12 cellular contexts compared by ENCODE assay signal in the genomic region with DNA sequence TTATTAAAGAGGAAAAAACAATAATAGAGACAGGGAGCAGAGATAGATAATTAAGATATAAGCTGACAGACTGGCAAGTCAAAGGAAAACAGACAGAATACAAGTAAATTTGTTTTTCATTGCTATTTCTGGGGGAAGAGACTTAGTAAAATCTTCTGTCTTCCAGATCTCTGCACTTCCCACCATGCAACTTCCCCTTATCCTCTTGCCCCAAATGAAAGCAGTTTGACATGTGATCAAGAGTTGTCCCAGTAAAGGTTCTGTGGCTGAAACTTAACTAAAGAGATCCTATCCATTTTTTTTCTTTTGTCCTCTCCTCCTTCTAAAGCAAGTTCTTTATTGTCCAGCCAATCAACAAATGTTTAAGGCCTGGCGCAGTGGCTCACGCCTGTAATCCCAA. TPM values are rescaled to one million over a fixed set of nuclear protein-coding genes. Genes with fewer than 3 reads are reported as not detected.
DNase-seq lines count a peak whose midpoint lies in the region; ATAC-seq, FAIRE-seq and TF ChIP-seq lines count a peak whose summit lies in the region.
"Had no signal": no experiment of that assay in that cellular context is flagged by ENCODE, and none has a peak within 500 bp of the region (broad histone marks: within the 10 kb centered on the region; RNA-seq: fewer than 3 reads in every experiment).

No MANE protein-coding gene starts in this region.

- no peak for DNase-seq in activated CD4-positive, alpha-beta memory T cell treated with anti-CD3 and anti-CD28 coated beads for 36 hours
- no peak for DNase-seq in activated CD4-positive, alpha-beta memory T cell treated with anti-CD3 and anti-CD28 coated beads, Interleukin-2, amount 10 ng/mL, durations not matched to agents 7 days and 5 days
- DNase-seq in mesenchymal stem cell = no peak
- DNase-seq in thyroid gland = no peak
- DNase-seq in hippocampal formation (lab: John Stamatoyannopoulos, UW) = no peak
- DNase-seq in RCC 7860 (ENCODE audit: low spot score) = no peak
- DNase-seq: activated CD8-positive, alpha-beta memory T cell treated with anti-CD3 and anti-CD28 coated beads, Interleukin-2, amount 50 U/mL, for 4 hours; aorta; NCI-H2107 had no signal

- no peak for TF ChIP-seq POLR2A in thyroid gland (IDR thresholded peaks at IDR 0.05)

- H3K4me1 Mint-ChIP-seq in activated CD4-positive, alpha-beta memory T cell treated with anti-CD3 and anti-CD28 coated beads for 36 hours (ENCODE audit: low read depth) = peaks cover 29% of the 10 kb centered on the region
- H3K4me1 Mint-ChIP-seq in activated CD4-positive, alpha-beta memory T cell treated with anti-CD3 and anti-CD28 coated beads, Interleukin-2, amount 10 ng/mL, durations not matched to agents 7 days and 5 days = peaks cover 34% of the 10 kb centered on the region
- H3K4me1 Mint-ChIP-seq in activated T-helper 17 cell treated with anti-CD3 and anti-CD28 coated beads, Interleukin-2, amount 50 U/mL, for 72 hours = peaks cover 20% of the 10 kb centered on the region

- 94% methylated on average over 2 of the region's 2 CpGs for whole genome bisulfite sequencing in mesenchymal stem cell
- 87 to 92% methylated on average over 2 of the region's 2 CpGs for WGBS in thyroid gland, 2 donors

- H3K27ac ChIP-seq in mesenchymal stem cell (ENCODE audit: low read length, poor library complexity, severe bottlenecking) (no peak overlapping the region), thyroid gland (peak overlapping the region; percentile 61 to 99 (median 98))

- no peaks in the 10 kb centered on the region for H3K9me3 Mint-ChIP-seq in activated CD4-positive, alpha-beta memory T cell treated with anti-CD3 and anti-CD28 coated beads for 36 hours
- no peaks in the 10 kb centered on the region for H3K9me3 Mint-ChIP-seq in activated CD4-positive, alpha-beta memory T cell treated with anti-CD3 and anti-CD28 coated beads, Interleukin-2, amount 10 ng/mL, durations not matched to agents 7 days and 5 days
- no peaks in the 10 kb centered on the region for H3K9me3 Mint-ChIP-seq in activated T-helper 17 cell treated with anti-CD3 and anti-CD28 coated beads, Interleukin-2, amount 50 U/mL, for 72 hours

- no peak overlapping the region for H3K18ac ChIP-seq in mesenchymal stem cell (ENCODE audit: low read depth in 1 of 2, low read length in 2 of 2)

- H3K36me3 Mint-ChIP-seq in activated CD4-positive, alpha-beta memory T cell treated with anti-CD3 and anti-CD28 coated beads for 36 hours = peaks cover 11% of the 10 kb centered on the region
- H3K36me3 Mint-ChIP-seq in activated CD4-positive, alpha-beta memory T cell treated with anti-CD3 and anti-CD28 coated beads, Interleukin-2, amount 10 ng/mL, durations not matched to agents 7 days and 5 days (ENCODE audit: low read depth) = peaks cover 21% of the 10 kb centered on the region
- peaks cover 42% of the 10 kb centered on the region for H3K36me3 Mint-ChIP-seq in activated T-helper 17 cell treated with anti-CD3 and anti-CD28 coated beads, Interleukin-2, amount 50 U/mL, for 72 hours (ENCODE audit: low read depth)

- no peak overlapping the region for H3K4me3 ChIP-seq in mesenchymal stem cell (ENCODE audit: insufficient read depth in 1 of 2, low read depth in 1 of 2, low read length in 2 of 2)
- no peak overlapping the region for H3K4me3 ChIP-seq in thyroid gland (replicated peaks in 1 of 3)

- no peak for FAIRE-seq in RCC 7860 (lab: Jason Lieb, UNC)

- no peak overlapping the region for H3K4ac ChIP-seq in mesenchymal stem cell (ENCODE audit: low read depth in 1 of 2, low read length in 2 of 2)

- H3K4me1 ChIP-seq in mesenchymal stem cell (ENCODE audit: control insufficient read depth, insufficient read depth, low read depth, low read length) (peaks cover 8% of the 10 kb centered on the region), thyroid gland (peaks cover 4 to 16% of the 10 kb centered on the region in 2 donors)

- POLR2A ChIA-PET in activated CD4-positive, alpha-beta memory T cell treated with anti-CD3 and anti-CD28 coated beads for 36 hours (lab: Charles Lee) = interaction anchor here (0.7 to 3.7 kb wide), 13 partner anchors 9 to 119 kb away, joined by 3 to 37 read pairs (median 6); partner anchors contain the start of genes CD4, CDCA3, PTMS and SPSB2
- POLR2A ChIA-PET in activated CD4-positive, alpha-beta memory T cell treated with anti-CD3 and anti-CD28 coated beads, Interleukin-2, amount 10 ng/mL, durations not matched to agents 7 days and 5 days (lab: Charles Lee) = interaction anchor here (0.6 to 4.2 kb wide), 16 partner anchors 9 to 118 kb away, joined by 3 to 73 read pairs (median 15); partner anchors contain the start of genes CD4, CDCA3, COPS7A and GPR162

- H3K27me3 Mint-ChIP-seq in activated CD4-positive, alpha-beta memory T cell treated with anti-CD3 and anti-CD28 coated beads for 36 hours = no peaks in the 10 kb centered on the region
- H3K27me3 Mint-ChIP-seq in activated CD4-positive, alpha-beta memory T cell treated with anti-CD3 and anti-CD28 coated beads, Interleukin-2, amount 10 ng/mL, durations not matched to agents 7 days and 5 days = peaks cover 9% of the 10 kb centered on the region
- H3K27me3 Mint-ChIP-seq in activated T-helper 17 cell treated with anti-CD3 and anti-CD28 coated beads, Interleukin-2, amount 50 U/mL, for 72 hours = no peaks in the 10 kb centered on the region

- no peak for ATAC-seq in activated T-helper 17 cell treated with anti-CD3 and anti-CD28 coated beads, Interleukin-2, amount 50 U/mL, for 72 hours (replicated peaks)
- ATAC-seq in GM21528 (IDR thresholded peaks at IDR 0.05; ENCODE audit: low FRiP score, unreplicated experiment) = no peak

- no peak overlapping the region for H4K8ac ChIP-seq in mesenchymal stem cell (ENCODE audit: low read length)

- no peak overlapping the region for H3K14ac ChIP-seq in mesenchymal stem cell (ENCODE audit: low read length in 2 of 2)

- H2BK15ac ChIP-seq in mesenchymal stem cell (ENCODE audit: low read depth, poor library complexity, severe bottlenecking) = no peak overlapping the region

- no peak overlapping the region for H2BK12ac ChIP-seq in mesenchymal stem cell (ENCODE audit: low read length in 2 of 2)

- H3K23ac ChIP-seq in mesenchymal stem cell (ENCODE audit: low read length in 2 of 2) = no peak overlapping the region

- peaks cover 21 to 26% of the 10 kb centered on the region in 2 experiments for H3K36me3 ChIP-seq in mesenchymal stem cell (ENCODE audit: control insufficient read depth in 1 of 2, insufficient read depth in 2 of 2, low read depth in 1 of 2, low read length in 2 of 2)
- peaks cover 16 to 18% of the 10 kb centered on the region in 2 donors for H3K36me3 ChIP-seq in thyroid gland

- CTCF ChIA-PET in activated CD4-positive, alpha-beta memory T cell treated with anti-CD3 and anti-CD28 coated beads for 36 hours (lab: Charles Lee) = interaction anchor here (0.7 to 5.9 kb wide), 29 partner anchors 8 to 200 kb away, joined by 3 to 91 read pairs (median 11); partner anchors contain the start of genes CD4, CDCA3, COPS7A and GPR162
- CTCF ChIA-PET in activated CD4-positive, alpha-beta memory T cell treated with anti-CD3 and anti-CD28 coated beads, Interleukin-2, amount 10 ng/mL, durations not matched to agents 7 days and 5 days (lab: Charles Lee) = interaction anchor here (0.7 to 6.1 kb wide), 27 partner anchors 8 to 177 kb away, joined by 3 to 78 read pairs (median 13); partner anchors contain the start of genes CD4, CDCA3, COPS7A and LAG3

- no peak overlapping the region for H3K4me2 ChIP-seq in mesenchymal stem cell (ENCODE audit: low read length, poor library complexity, severe bottlenecking)

- no peak overlapping the region for H4K91ac ChIP-seq in mesenchymal stem cell (ENCODE audit: low read length)

- peak overlapping the region; percentile 66 for H3K9ac ChIP-seq in mesenchymal stem cell (ENCODE audit: low read length)

- H2BK5ac ChIP-seq in mesenchymal stem cell (ENCODE audit: low read depth, low read length, poor library complexity, severe bottlenecking) = no peak overlapping the region

- intact Hi-C loops in activated CD4-positive, alpha-beta memory T cell treated with anti-CD3 and anti-CD28 coated beads for 36 hours (cut with micrococcal nuclease) = no loop called here
- intact Hi-C loops in thyroid gland (cut with DNase I) = loop anchor here (2.0 kb wide), 1 partner anchor 24 kb away; no protein-coding TSS in a partner anchor

- H2AFZ ChIP-seq in mesenchymal stem cell (ENCODE audit: low read depth, low read length) = no peak overlapping the region

- H3K9me3 ChIP-seq in mesenchymal stem cell (ENCODE audit: control insufficient read depth, low read length) = no peaks in the 10 kb centered on the region
- H3K9me3 ChIP-seq in thyroid gland = no peaks in the 10 kb centered on the region

- H3K4me3 Mint-ChIP-seq in activated CD4-positive, alpha-beta memory T cell treated with anti-CD3 and anti-CD28 coated beads for 36 hours = no peak overlapping the region
- H3K4me3 Mint-ChIP-seq in activated CD4-positive, alpha-beta memory T cell treated with anti-CD3 and anti-CD28 coated beads, Interleukin-2, amount 10 ng/mL, durations not matched to agents 7 days and 5 days = no peak overlapping the region
- peak overlapping the region; percentile 91 for H3K4me3 Mint-ChIP-seq in activated T-helper 17 cell treated with anti-CD3 and anti-CD28 coated beads, Interleukin-2, amount 50 U/mL, for 72 hours

- H2AK5ac ChIP-seq in mesenchymal stem cell (ENCODE audit: low read length, severe bottlenecking) = no peak overlapping the region

- peak overlapping the region; percentile 10 for H3K27ac Mint-ChIP-seq in activated CD4-positive, alpha-beta memory T cell treated with anti-CD3 and anti-CD28 coated beads for 36 hours
- H3K27ac Mint-ChIP-seq in activated CD4-positive, alpha-beta memory T cell treated with anti-CD3 and anti-CD28 coated beads, Interleukin-2, amount 10 ng/mL, durations not matched to agents 7 days and 5 days = no peak overlapping the region
- H3K27ac Mint-ChIP-seq in activated T-helper 17 cell treated with anti-CD3 and anti-CD28 coated beads, Interleukin-2, amount 50 U/mL, for 72 hours = no peak overlapping the region

- no peak overlapping the region for H2BK120ac ChIP-seq in mesenchymal stem cell (ENCODE audit: low read depth, low read length)

- H3K27me3 ChIP-seq in mesenchymal stem cell (ENCODE audit: control insufficient read depth in 1 of 2, insufficient read depth in 1 of 2, low read length in 2 of 2) = no peaks in the 10 kb centered on the region
- H3K27me3 ChIP-seq in thyroid gland = no peaks in the 10 kb centered on the region

- peaks cover 10% of the 10 kb centered on the region for H3K79me1 ChIP-seq in mesenchymal stem cell (replicated peaks; ENCODE audit: low read length, poor library complexity, severe bottlenecking)

- TF ChIP-seq CTCF in thyroid gland (IDR thresholded peaks at IDR 0.05) = no peak

RNA-seq across cellular contexts. Expression of gene MLF2, which starts 1.5 kb away (rescaled TPM):
- 100 to 1,000 TPM; 140 to 141 TPM for total RNA-seq in activated CD4-positive, alpha-beta memory T cell treated with anti-CD3 and anti-CD28 coated beads for 36 hours
- total RNA-seq in activated CD4-positive, alpha-beta memory T cell treated with anti-CD3 and anti-CD28 coated beads, Interleukin-2, amount 10 ng/mL, durations not matched to agents 7 days and 5 days = 100 to 1,000 TPM; 101 to 108 TPM
- 100 to 1,000 TPM; 132 to 279 TPM for total RNA-seq in activated T-helper 17 cell treated with anti-CD3 and anti-CD28 coated beads, Interleukin-2, amount 50 U/mL, for 72 hours
- polyA plus RNA-seq in mesenchymal stem cell (2013, experiment 1 of 2) = 221 TPM
- 224 TPM for polyA plus RNA-seq in mesenchymal stem cell (2013, experiment 2 of 2)
- total RNA-seq in thyroid gland = 100 to 1,000 TPM; 110 to 253 (median 196) TPM

RNA-seq across cellular contexts. Expression of gene PTMS, which starts 11.8 kb away (rescaled TPM):
- total RNA-seq in activated CD4-positive, alpha-beta memory T cell treated with anti-CD3 and anti-CD28 coated beads for 36 hours = 100 to 1,000 TPM; 104 to 109 TPM
- 10 to 100 TPM; 47.0 to 49.6 TPM for total RNA-seq in activated CD4-positive, alpha-beta memory T cell treated with anti-CD3 and anti-CD28 coated beads, Interleukin-2, amount 10 ng/mL, durations not matched to agents 7 days and 5 days
- total RNA-seq in activated T-helper 17 cell treated with anti-CD3 and anti-CD28 coated beads, Interleukin-2, amount 50 U/mL, for 72 hours = 100 to 1,000 TPM in 1 of 2 donors, 10 to 100 TPM in 1; 71.3 to 161 TPM
- polyA plus RNA-seq in mesenchymal stem cell (2013, experiment 1 of 2) = 525 TPM
- polyA plus RNA-seq in mesenchymal stem cell (2013, experiment 2 of 2) = 500 TPM
- total RNA-seq in thyroid gland = 100 to 1,000 TPM in 2 of 4 donors, 10 to 100 TPM in 2; 60.0 to 186 (median 103) TPM

RNA-seq across cellular contexts. Expression of gene LAG3, which starts 17.9 kb away (rescaled TPM):
- 100 to 1,000 TPM; 169 to 172 TPM for total RNA-seq in activated CD4-positive, alpha-beta memory T cell treated with anti-CD3 and anti-CD28 coated beads for 36 hours
- 10 to 100 TPM; 91.9 TPM for total RNA-seq in activated CD4-positive, alpha-beta memory T cell treated with anti-CD3 and anti-CD28 coated beads, Interleukin-2, amount 10 ng/mL, durations not matched to agents 7 days and 5 days
- total RNA-seq in activated T-helper 17 cell treated with anti-CD3 and anti-CD28 coated beads, Interleukin-2, amount 50 U/mL, for 72 hours = 100 to 1,000 TPM in 1 of 2 donors, 10 to 100 TPM in 1; 45.6 to 206 TPM
- polyA plus RNA-seq in mesenchymal stem cell (2013, experiment 1 of 2) = 0.23 TPM
- 0.23 TPM for polyA plus RNA-seq in mesenchymal stem cell (2013, experiment 2 of 2)
- total RNA-seq in thyroid gland = under 1 TPM in 1 of 4 donors, not detected in 3; 0.13 TPM

RNA-seq across cellular contexts. Expression of gene COPS7A, which starts 30.6 kb away (rescaled TPM):
- 10 to 100 TPM; 37.6 to 39.4 TPM for total RNA-seq in activated CD4-positive, alpha-beta memory T cell treated with anti-CD3 and anti-CD28 coated beads for 36 hours
- 10 to 100 TPM; 28.4 to 29.0 TPM for total RNA-seq in activated CD4-positive, alpha-beta memory T cell treated with anti-CD3 and anti-CD28 coated beads, Interleukin-2, amount 10 ng/mL, durations not matched to agents 7 days and 5 days
- total RNA-seq in activated T-helper 17 cell treated with anti-CD3 and anti-CD28 coated beads, Interleukin-2, amount 50 U/mL, for 72 hours = 10 to 100 TPM; 36.5 to 38.7 TPM
- 65.6 TPM for polyA plus RNA-seq in mesenchymal stem cell (2013, experiment 1 of 2)
- 66.6 TPM for polyA plus RNA-seq in mesenchymal stem cell (2013, experiment 2 of 2)
- 10 to 100 TPM; 44.5 to 86.7 (median 63.1) TPM for total RNA-seq in thyroid gland

RNA-seq across cellular contexts. Expression of gene CD4, which starts 34.9 kb away (rescaled TPM):
- 100 to 1,000 TPM; 290 to 300 TPM for total RNA-seq in activated CD4-positive, alpha-beta memory T cell treated with anti-CD3 and anti-CD28 coated beads for 36 hours
- total RNA-seq in activated CD4-positive, alpha-beta memory T cell treated with anti-CD3 and anti-CD28 coated beads, Interleukin-2, amount 10 ng/mL, durations not matched to agents 7 days and 5 days = 100 to 1,000 TPM; 324 to 327 TPM
- 100 to 1,000 TPM; 224 to 261 TPM for total RNA-seq in activated T-helper 17 cell treated with anti-CD3 and anti-CD28 coated beads, Interleukin-2, amount 50 U/mL, for 72 hours
- 1.8 TPM for polyA plus RNA-seq in mesenchymal stem cell (2013, experiment 1 of 2)
- 2.1 TPM for polyA plus RNA-seq in mesenchymal stem cell (2013, experiment 2 of 2)
- total RNA-seq in thyroid gland = 1 to 10 TPM; 3.5 to 8.1 (median 3.9) TPM
- total RNA-seq: endothelial cell of umbilical vein had no signal
- polyA plus RNA-seq: endothelial cell of umbilical vein had no signal

Comparison
In these comparisons a context has a peak if more than half of its experiments do, and no peak if none do; other contexts are left out.
1. RNA of gene LAG3, which starts 17.9 kb away (total RNA-seq): 45.6 to 206 TPM in activated T-helper 17 cell treated with anti-CD3 and anti-CD28 coated beads, Interleukin-2, amount 50 U/mL, for 72 hours, 169 to 172 TPM in activated CD4-positive, alpha-beta memory T cell treated with anti-CD3 and anti-CD28 coated beads for 36 hours and 91.9 TPM in activated CD4-positive, alpha-beta memory T cell treated with anti-CD3 and anti-CD28 coated beads, Interleukin-2, amount 10 ng/mL, durations not matched to agents 7 days and 5 days; 0.13 TPM in thyroid gland; every median in the first group is over 10 times any median in the second.